Comparison of ENCODE assay signal across 10 cellular contexts in the genomic region with DNA sequence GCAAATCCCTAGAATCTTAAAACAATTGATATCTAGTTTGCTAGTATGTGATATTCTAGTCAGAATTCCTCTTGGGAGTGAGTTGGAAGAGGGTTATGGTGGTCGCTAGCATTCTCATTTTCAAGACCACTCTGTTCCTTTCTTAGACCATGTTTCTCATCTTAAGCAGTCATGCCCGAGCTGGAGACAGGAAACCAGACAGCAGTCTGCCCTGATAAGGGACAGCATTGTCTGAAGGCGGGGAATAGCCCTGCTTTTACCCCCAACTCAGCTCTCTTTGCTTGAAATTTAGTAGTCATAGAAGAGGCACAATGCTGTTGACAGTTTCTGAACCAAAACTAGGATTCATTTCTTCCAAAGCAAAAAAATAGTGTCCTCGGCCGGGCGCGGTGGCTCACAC. TPM values are rescaled to one million over a fixed set of nuclear protein-coding genes. Genes with fewer than 3 reads are reported as not detected.
DNase-seq lines count a peak whose midpoint lies in the region; ATAC-seq and TF ChIP-seq lines count a peak whose summit lies in the region.
"Had no signal": no experiment of that assay in that cellular context is flagged by ENCODE, and none has a peak within 500 bp of the region (broad histone marks: within the 10 kb centered on the region; RNA-seq: fewer than 3 reads in every experiment).

No MANE protein-coding gene starts in this region.

- TF ChIP-seq CTCF in endothelial cell (IDR thresholded peaks at IDR 0.05; ENCODE audit: unreplicated experiment), result no peak
- no peak for TF ChIP-seq CTCF in neural crest cell (conservative IDR thresholded peaks at IDR 0.05)

- no peaks in the 10 kb centered on the region for H3K27me3 ChIP-seq in ACC112 (ENCODE audit: insufficient read depth, low read length)
- H3K27me3 ChIP-seq in HAP-1 (ENCODE audit: low read depth), result no peaks in the 10 kb centered on the region

- in situ Hi-C loops in HAP-1 (cut with MboI; ENCODE audit: low sequenced_read_pairs), result no loop called here

- peak; percentile 81 for DNase-seq in OCI-M1 (lab: John Stamatoyannopoulos, UW)
- DNase-seq in endothelial cell (ENCODE audit: low spot score), result no peak
- DNase-seq in neural crest cell (ENCODE audit: low read depth, low spot score), result no peak
- DNase-seq in SHP77 (lab: John Stamatoyannopoulos, UW), result no peak
- no peak for DNase-seq in HAP-1 (ENCODE audit: low spot score in 2 of 2)
- DNase-seq: activated naive CD4-positive, alpha-beta T cell had no signal

- ATAC-seq in GM21737 (IDR thresholded peaks at IDR 0.05; ENCODE audit: unreplicated experiment) (no peak), HG02884 (IDR thresholded peaks at IDR 0.05; ENCODE audit: unreplicated experiment) (no peak)
- ATAC-seq: left lobe of liver had no signal

- H3K4me3 ChIP-seq in ACC112 (ENCODE audit: low read depth, low read length), result peak overlapping the region; percentile 22; the same call in 1 of the 2 replicates
- H3K4me3 ChIP-seq in HAP-1, result no peak overlapping the region

- H3K27me3 Mint-ChIP-seq in endothelial cell (ENCODE audit: unreplicated experiment) (peaks cover 22% of the 10 kb centered on the region), neural crest cell (ENCODE audit: low read depth) (no peaks in the 10 kb centered on the region)

- H3K4me1 Mint-ChIP-seq in endothelial cell (ENCODE audit: unreplicated experiment), result peaks cover 75% of the 10 kb centered on the region
- peaks cover 93% of the 10 kb centered on the region for H3K4me1 Mint-ChIP-seq in neural crest cell

- H3K9me3 Mint-ChIP-seq in endothelial cell (ENCODE audit: unreplicated experiment) (no peaks in the 10 kb centered on the region), neural crest cell (no peaks in the 10 kb centered on the region)

- H3K36me3 ChIP-seq in ACC112 (ENCODE audit: insufficient read depth, low read length), result no peaks in the 10 kb centered on the region
- H3K36me3 ChIP-seq in HAP-1 (replicated peaks), result no peaks in the 10 kb centered on the region

- H3K27ac Mint-ChIP-seq in endothelial cell (ENCODE audit: unreplicated experiment) (peak overlapping the region; percentile 97), neural crest cell (ENCODE audit: unreplicated experiment) (peak overlapping the region; percentile 89)

- H3K36me3 Mint-ChIP-seq in endothelial cell (ENCODE audit: low read depth, unreplicated experiment) (peaks cover 15% of the 10 kb centered on the region), neural crest cell (ENCODE audit: low read depth) (no peaks in the 10 kb centered on the region)

- H3K9me3 ChIP-seq in HAP-1, result no peaks in the 10 kb centered on the region

- H3K4me1 ChIP-seq in ACC112 (ENCODE audit: control insufficient read depth, insufficient read depth, low read length, unreplicated experiment) (peaks cover 67% of the 10 kb centered on the region), HAP-1 (peaks cover 43% of the 10 kb centered on the region)

- H2AFZ ChIP-seq in ACC112 (ENCODE audit: low read length, unreplicated experiment), result no peak overlapping the region

- H3K4me3 Mint-ChIP-seq in endothelial cell (ENCODE audit: unreplicated experiment) (peak overlapping the region; percentile 66), neural crest cell (peak overlapping the region; percentile 58)

- H3K79me2 ChIP-seq in ACC112 (ENCODE audit: control insufficient read depth, insufficient read depth, low read length, unreplicated experiment), result peaks cover 94% of the 10 kb centered on the region

- H3K27ac ChIP-seq in ACC112 (ENCODE audit: low read depth, low read length), result peak overlapping the region; percentile 3; the same call in 1 of the 2 replicates

RNA-seq across cellular contexts. Expression of a gene that starts 5.2 kb away (rescaled TPM):
- total RNA-seq in endothelial cell (ENCODE audit: unreplicated experiment) (73.4 TPM), neural crest cell (38.2 and 38.4 TPM in 2 replicates)
